Comparison of ENCODE assay signal across 2 cellular contexts in genomic region chr6:75933387-75933975, GRCh38.
TF ChIP-seq lines count a peak whose summit lies in the region.

No MANE protein-coding gene starts in this region.

TF ChIP-seq in SK-N-SH treated with all-trans-retinoic acid at 6 μM for 48 hours, 23 proteins besides CTCF, POLR2A, EP300 and RAD21 (continued from another document):
- no peak for TF ChIP-seq CREB5 (CRISPR knock-in tag; IDR thresholded peaks at IDR 0.05; ENCODE audit: low read depth)
- TF ChIP-seq ISL1 (CRISPR knock-in tag; IDR thresholded peaks at IDR 0.05), result no peak
- TF ChIP-seq ESRRG (CRISPR knock-in tag; IDR thresholded peaks at IDR 0.05), result no peak
- no peak for TF ChIP-seq TCF4 (CRISPR knock-in tag; IDR thresholded peaks at IDR 0.05; ENCODE audit: borderline replicate concordance)
- TF ChIP-seq ZFP30 (CRISPR knock-in tag; IDR thresholded peaks at IDR 0.05), result no peak
- TF ChIP-seq RARB (CRISPR knock-in tag; IDR thresholded peaks at IDR 0.05), result no peak
- no peak for TF ChIP-seq CSRNP3 (CRISPR knock-in tag; IDR thresholded peaks at IDR 0.05)
- no peak for TF ChIP-seq GLIS3 (CRISPR knock-in tag; IDR thresholded peaks at IDR 0.05)
- no peak for TF ChIP-seq PATZ1 (CRISPR knock-in tag; IDR thresholded peaks at IDR 0.05; ENCODE audit: borderline replicate concordance)
- no peak for TF ChIP-seq ZNF70 (CRISPR knock-in tag; IDR thresholded peaks at IDR 0.05)
- TF ChIP-seq ZNF565 (CRISPR knock-in tag; conservative IDR thresholded peaks at IDR 0.05; ENCODE audit: low read depth), result no peak
- no peak for TF ChIP-seq ZNF8 (CRISPR knock-in tag; IDR thresholded peaks at IDR 0.05)
- no peak for TF ChIP-seq CSDC2 (CRISPR knock-in tag; IDR thresholded peaks at IDR 0.05)

TF ChIP-seq in K562, 482 proteins besides CTCF, POLR2A, EP300 and RAD21 (continued from another document):
- TF ChIP-seq E4F1 (CRISPR knock-in tag; IDR thresholded peaks at IDR 0.05; ENCODE audit: borderline replicate concordance), result no peak
- TF ChIP-seq ARHGAP35 (IDR thresholded peaks at IDR 0.05; ENCODE audit: partially characterized antibody), result no peak
- TF ChIP-seq POLR2AphosphoS5 (IDR thresholded peaks at IDR 0.05; ENCODE audit: control insufficient read depth, insufficient read depth, low read depth, low read length), result no peak
- TF ChIP-seq CBX8 (IDR thresholded peaks at IDR 0.05; ENCODE audit: borderline replicate concordance, extremely low read depth, low read depth, low read length, poor library complexity, severe bottlenecking), result no peak
- TF ChIP-seq NFIX (CRISPR knock-in tag; IDR thresholded peaks at IDR 0.05; ENCODE audit: low read depth), result peak; percentile 85
- no peak for TF ChIP-seq ZNF41 (CRISPR knock-in tag; conservative IDR thresholded peaks at IDR 0.05)
- TF ChIP-seq FOXK1 (CRISPR knock-in tag; IDR thresholded peaks at IDR 0.05; ENCODE audit: borderline replicate concordance), result no peak
- TF ChIP-seq ZNF174 (CRISPR knock-in tag; IDR thresholded peaks at IDR 0.05), result no peak
TF ChIP-seq in K562: peak in this region for 2.
